19 cellular contexts compared by ENCODE assay signal in the genomic region with DNA sequence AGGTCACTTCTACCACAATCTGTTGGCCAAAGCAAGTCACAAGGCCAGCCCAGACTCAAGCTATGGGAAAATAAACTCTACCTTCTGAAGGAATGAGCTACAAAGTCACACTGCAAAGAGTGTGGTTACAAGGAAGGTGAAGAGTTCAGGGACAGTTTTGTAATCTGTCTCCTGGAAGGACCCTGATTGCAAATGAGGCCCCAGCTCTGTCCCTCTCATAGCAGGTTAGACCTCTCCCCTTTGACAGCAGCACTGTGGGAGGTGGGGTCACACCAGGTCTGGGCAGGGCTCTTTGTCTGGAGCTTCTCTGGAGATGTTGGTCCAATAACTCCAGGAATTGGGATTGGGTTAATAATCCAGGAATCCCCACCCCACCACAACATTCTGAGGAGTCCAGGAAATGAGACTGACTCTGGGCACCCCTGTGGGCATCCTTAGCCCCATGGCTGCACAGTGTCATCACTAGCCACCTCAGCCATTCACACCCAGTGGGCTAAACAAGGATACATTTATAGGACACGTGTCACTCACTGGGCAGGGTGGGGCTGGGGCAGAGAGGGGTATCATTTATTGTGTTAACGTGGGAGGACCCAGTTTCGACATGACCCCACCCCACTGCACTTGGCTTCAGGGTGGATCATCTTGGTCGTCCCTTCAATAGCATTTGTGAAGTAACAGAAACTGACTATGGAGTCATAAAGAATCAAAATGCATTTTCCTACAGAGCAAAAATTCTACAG. TPM values are rescaled to one million over a fixed set of nuclear protein-coding genes. Genes with fewer than 3 reads are reported as not detected.
DNase-seq lines count a peak whose midpoint lies in the region; ATAC-seq and TF ChIP-seq lines count a peak whose summit lies in the region.
"Had no signal": no experiment of that assay in that cellular context is flagged by ENCODE, and none has a peak within 500 bp of the region (broad histone marks: within the 10 kb centered on the region; RNA-seq: fewer than 3 reads in every experiment).

No MANE protein-coding gene starts in this region.

- DNase-seq in T-helper 2 cell treated with Interferon-gamma antibody and Interleukin-4, amounts not matched to agents 5 μg/mL and 100 μg/mL, for 36 hours (ENCODE audit: low spot score): no peak
- DNase-seq in T-helper 2 cell: no peak
- DNase-seq in IMR-90: no peak
- no peak for DNase-seq in activated T-helper 1 cell treated with anti-CD3 and anti-CD28 coated beads, Interleukin-12 subunit alpha, Interleukin-12 subunit beta, Interleukin-2, Interleukin-4 antibody, amounts not matched to agents 30 ng/mL and 10 ng/mL and 1 ng/mL, durations not matched to agents 14 hours and 24 hours and 36 hours (ENCODE audit: low spot score)
- no peak for DNase-seq in naive thymus-derived CD4-positive, alpha-beta T cell
- DNase-seq in endothelial cell (ENCODE audit: low spot score): no peak
- DNase-seq in suprapubic skin (ENCODE audit: low spot score in 2 of 2): no peak
- no peak for DNase-seq in anterior cingulate cortex (lab: John Stamatoyannopoulos, UW)
- DNase-seq: activated effector memory CD4-positive, alpha-beta T cell treated with Interleukin-2 at 50 U/mL for 16 hours; dorsolateral prefrontal cortex; EL; heart right ventricle; ovary; RPMI8226; stimulated activated CD4-positive, alpha-beta T cell treated with anti-CD3 and anti-CD28 coated beads, Interleukin-4, amount 100 ng/mL, for 24 hours had no signal

- H4K20me1 ChIP-seq in IMR-90 (ENCODE audit: insufficient read depth, low read length): no peaks in the 10 kb centered on the region; the same call in 1 of the 2 replicates

- peak overlapping the region; percentile 80 for H3K27ac Mint-ChIP-seq in T-helper 2 cell treated with Interferon-gamma antibody and Interleukin-4, amounts not matched to agents 5 μg/mL and 100 μg/mL, for 36 hours
- H3K27ac Mint-ChIP-seq in activated T-helper 1 cell treated with anti-CD3 and anti-CD28 coated beads, Interleukin-12 subunit alpha, Interleukin-12 subunit beta, Interleukin-2, Interleukin-4 antibody, amounts not matched to agents 30 ng/mL and 10 ng/mL and 1 ng/mL, durations not matched to agents 14 hours and 24 hours and 36 hours: peak overlapping the region; percentile 61
- H3K27ac Mint-ChIP-seq in naive thymus-derived CD4-positive, alpha-beta T cell: peak overlapping the region; percentile 81 to 99 (median 98)
- no peak overlapping the region for H3K27ac Mint-ChIP-seq in endothelial cell (ENCODE audit: unreplicated experiment)
- H3K27ac Mint-ChIP-seq: brain had no signal

- H3K4me3 Mint-ChIP-seq in T-helper 2 cell treated with Interferon-gamma antibody and Interleukin-4, amounts not matched to agents 5 μg/mL and 100 μg/mL, for 36 hours: peak overlapping the region; percentile 70
- peak overlapping the region; percentile 52 for H3K4me3 Mint-ChIP-seq in activated T-helper 1 cell treated with anti-CD3 and anti-CD28 coated beads, Interleukin-12 subunit alpha, Interleukin-12 subunit beta, Interleukin-2, Interleukin-4 antibody, amounts not matched to agents 30 ng/mL and 10 ng/mL and 1 ng/mL, durations not matched to agents 14 hours and 24 hours and 36 hours
- H3K4me3 Mint-ChIP-seq in naive thymus-derived CD4-positive, alpha-beta T cell: peak overlapping the region; percentile 50 to 90 (median 78)
- no peak overlapping the region for H3K4me3 Mint-ChIP-seq in endothelial cell (ENCODE audit: unreplicated experiment)
- H3K4me3 Mint-ChIP-seq: brain had no signal

- H2BK5ac ChIP-seq in IMR-90 (ENCODE audit: low read depth, low read length, poor library complexity, severe bottlenecking): no peak overlapping the region

- POLR2A ChIA-PET in IMR-90 (lab: Charles Lee; ENCODE audit: unreplicated experiment): no interaction called here
- POLR2A ChIA-PET in naive thymus-derived CD4-positive, alpha-beta T cell (lab: Charles Lee): interaction anchor here (1.2 to 26.0 kb wide), 6 partner anchors 8 to 49 kb away, joined by 3 to 863 read pairs (median 12); a partner anchor contains a TSS

- H3K27me3 ChIP-seq in IMR-90 (ENCODE audit: control insufficient read depth, insufficient read depth, low read length) (peaks cover 7% of the 10 kb centered on the region), suprapubic skin (no peaks in the 10 kb centered on the region)
- H3K27me3 ChIP-seq in naive thymus-derived CD4-positive, alpha-beta T cell (ENCODE audit: control insufficient read depth in 2 of 2, insufficient read depth in 2 of 2, low read length in 2 of 2): no peaks in the 10 kb centered on the region
- H3K27me3 ChIP-seq: dorsolateral prefrontal cortex, heart right ventricle, ovary, tibial nerve had no signal

- H3K14ac ChIP-seq in IMR-90 (replicated peaks; ENCODE audit: low read depth, low read length): no peak overlapping the region

- no peaks in the 10 kb centered on the region for H3K79me1 ChIP-seq in IMR-90 (ENCODE audit: low read depth in 1 of 2, low read length in 2 of 2)

- TF ChIP-seq EP300 in suprapubic skin (IDR thresholded peaks at IDR 0.05): no peak

- in situ Hi-C loops in IMR-90 (cut with MboI; ENCODE audit: low sequenced_read_pairs): no loop called here

- H2BK120ac ChIP-seq in IMR-90 (ENCODE audit: low read depth, low read length): no peak overlapping the region

- TF ChIP-seq CTCF in IMR-90 (conservative IDR thresholded peaks at IDR 0.05; ENCODE audit: low read depth, low read length) (no peak), endothelial cell (IDR thresholded peaks at IDR 0.05; ENCODE audit: unreplicated experiment) (no peak), suprapubic skin (IDR thresholded peaks at IDR 0.05) (no peak)

- H3K9me3 ChIP-seq in IMR-90 (ENCODE audit: control insufficient read depth, insufficient read depth, low read length) (peaks cover 2% of the 10 kb centered on the region; the same call in 1 of the 2 replicates), suprapubic skin (no peaks in the 10 kb centered on the region)
- H3K9me3 ChIP-seq in naive thymus-derived CD4-positive, alpha-beta T cell (ENCODE audit: control insufficient read depth in 2 of 3, low read length in 3 of 3): no peaks in the 10 kb centered on the region
- H3K9me3 ChIP-seq: ovary had no signal

- peaks cover 2% of the 10 kb centered on the region; the same call in 1 of the 2 replicates for H3K4me1 ChIP-seq in IMR-90 (ENCODE audit: control insufficient read depth, insufficient read depth, low read length)
- peaks cover 87 to 97% of the 10 kb centered on the region in 2 donors for H3K4me1 ChIP-seq in naive thymus-derived CD4-positive, alpha-beta T cell (ENCODE audit: control insufficient read depth in 2 of 2, insufficient read depth in 2 of 2, low read length in 2 of 2)
- peaks cover 68% of the 10 kb centered on the region for H3K4me1 ChIP-seq in suprapubic skin

- intact Hi-C loops in IMR-90 (cut with micrococcal nuclease): no loop called here
- intact Hi-C loops in activated T-helper 1 cell treated with anti-CD3 and anti-CD28 coated beads, Interleukin-12 subunit alpha, Interleukin-12 subunit beta, Interleukin-2, Interleukin-4 antibody, amounts not matched to agents 30 ng/mL and 10 ng/mL and 1 ng/mL, durations not matched to agents 14 hours and 24 hours and 36 hours (cut with micrococcal nuclease): no loop called here
- intact Hi-C loops in naive thymus-derived CD4-positive, alpha-beta T cell (cut with micrococcal nuclease): loop anchor here in 1 of 2 donors (10.0 kb wide), 1 partner anchor 552 kb away; no protein-coding TSS in a partner anchor

- H4K91ac ChIP-seq in IMR-90 (ENCODE audit: insufficient read depth, low read depth, low read length): no peak overlapping the region

- no peak overlapping the region for H3K56ac ChIP-seq in IMR-90 (ENCODE audit: extremely low read depth, insufficient read depth, low read length)

- no peaks in the 10 kb centered on the region for H3K27me3 Mint-ChIP-seq in T-helper 2 cell treated with Interferon-gamma antibody and Interleukin-4, amounts not matched to agents 5 μg/mL and 100 μg/mL, for 36 hours (ENCODE audit: low read depth)
- no peaks in the 10 kb centered on the region for H3K27me3 Mint-ChIP-seq in activated T-helper 1 cell treated with anti-CD3 and anti-CD28 coated beads, Interleukin-12 subunit alpha, Interleukin-12 subunit beta, Interleukin-2, Interleukin-4 antibody, amounts not matched to agents 30 ng/mL and 10 ng/mL and 1 ng/mL, durations not matched to agents 14 hours and 24 hours and 36 hours (ENCODE audit: insufficient read depth)
- H3K27me3 Mint-ChIP-seq in naive thymus-derived CD4-positive, alpha-beta T cell: no peaks in the 10 kb centered on the region
- peaks cover 10% of the 10 kb centered on the region for H3K27me3 Mint-ChIP-seq in endothelial cell (ENCODE audit: unreplicated experiment)
- H3K27me3 Mint-ChIP-seq: brain had no signal

- H2AFZ ChIP-seq in IMR-90 (replicated peaks; ENCODE audit: low read length, poor library complexity): no peak overlapping the region

- ATAC-seq in IMR-90 (ENCODE audit: low read depth): no peak
- no peak for ATAC-seq in naive thymus-derived CD4-positive, alpha-beta T cell
- ATAC-seq: heart right ventricle had no signal

- H4K5ac ChIP-seq in IMR-90 (ENCODE audit: low read depth, low read length): no peak overlapping the region

- dilution Hi-C loops in IMR-90 (cut with HindIII; ENCODE audit: low sequenced_read_pairs, unreplicated experiment): no loop called here

- H3K27ac ChIP-seq in IMR-90 (ENCODE audit: insufficient read depth, low read length) (no peak overlapping the region), suprapubic skin (no peak overlapping the region)
- H3K27ac ChIP-seq in naive thymus-derived CD4-positive, alpha-beta T cell (ENCODE audit: low read depth, low read length): peak overlapping the region; percentile 74
- H3K27ac ChIP-seq: dorsolateral prefrontal cortex, ovary had no signal

- H3K23ac ChIP-seq in IMR-90 (ENCODE audit: low read depth, low read length): no peak overlapping the region

- peaks cover 85% of the 10 kb centered on the region for H3K4me1 Mint-ChIP-seq in T-helper 2 cell treated with Interferon-gamma antibody and Interleukin-4, amounts not matched to agents 5 μg/mL and 100 μg/mL, for 36 hours (ENCODE audit: low read depth)
- H3K4me1 Mint-ChIP-seq in activated T-helper 1 cell treated with anti-CD3 and anti-CD28 coated beads, Interleukin-12 subunit alpha, Interleukin-12 subunit beta, Interleukin-2, Interleukin-4 antibody, amounts not matched to agents 30 ng/mL and 10 ng/mL and 1 ng/mL, durations not matched to agents 14 hours and 24 hours and 36 hours (ENCODE audit: low read depth): peaks cover 97% of the 10 kb centered on the region
- peaks cover 79 to 100% (median 97%) of the 10 kb centered on the region in 7 donors for H3K4me1 Mint-ChIP-seq in naive thymus-derived CD4-positive, alpha-beta T cell
- peaks cover 23% of the 10 kb centered on the region for H3K4me1 Mint-ChIP-seq in endothelial cell (ENCODE audit: unreplicated experiment)

- CTCF ChIA-PET in IMR-90 (lab: Yijun Ruan, JAX): no interaction called here
- CTCF ChIA-PET in naive thymus-derived CD4-positive, alpha-beta T cell (lab: Charles Lee): interaction anchor here (0.8 to 3.5 kb wide), 10 partner anchors 8 to 46 kb away, joined by 3 to 13 read pairs (median 4); no protein-coding TSS in a partner anchor

- WGBS in IMR-90 (ENCODE audit: extremely low coverage in 2 of 2, insufficient read length in 1 of 2), 2 experiments: no CpG with 5 or more reads among the region's 4 CpGs
- WGBS in suprapubic skin: 69% methylated on average over 4 of the region's 4 CpGs

- H3K4me3 ChIP-seq in IMR-90 (ENCODE audit: insufficient read depth, low read depth, low read length) (no peak overlapping the region), suprapubic skin (no peak overlapping the region)
- peak overlapping the region; percentile 55 for H3K4me3 ChIP-seq in naive thymus-derived CD4-positive, alpha-beta T cell (ENCODE audit: low read length)
- H3K4me3 ChIP-seq: dorsolateral prefrontal cortex, heart right ventricle, ovary, tibial nerve had no signal

- no peak overlapping the region for H3K18ac ChIP-seq in IMR-90 (ENCODE audit: low read depth, low read length)

- H2BK15ac ChIP-seq in IMR-90 (ENCODE audit: low read depth, low read length): no peak overlapping the region

- H3K9me1 ChIP-seq in IMR-90 (ENCODE audit: insufficient read depth, low read length): no peaks in the 10 kb centered on the region

- H3K4me2 ChIP-seq in IMR-90 (ENCODE audit: low read depth, low read length): no peak overlapping the region

- H2AK5ac ChIP-seq in IMR-90 (ENCODE audit: low read depth, low read length): no peak overlapping the region

- peak overlapping the region; percentile 55 for H2AK9ac ChIP-seq in IMR-90 (replicated peaks; ENCODE audit: low read depth, low read length, poor library complexity)

- no peak overlapping the region for H2BK20ac ChIP-seq in IMR-90 (ENCODE audit: low read depth, low read length)

- TF ChIP-seq POLR2A in IMR-90 (IDR thresholded peaks at IDR 0.05; ENCODE audit: low read depth, low read length) (no peak), suprapubic skin (IDR thresholded peaks at IDR 0.05) (no peak)

- peaks cover 29% of the 10 kb centered on the region for H3K36me3 Mint-ChIP-seq in T-helper 2 cell treated with Interferon-gamma antibody and Interleukin-4, amounts not matched to agents 5 μg/mL and 100 μg/mL, for 36 hours (ENCODE audit: low read depth)
- H3K36me3 Mint-ChIP-seq in activated T-helper 1 cell treated with anti-CD3 and anti-CD28 coated beads, Interleukin-12 subunit alpha, Interleukin-12 subunit beta, Interleukin-2, Interleukin-4 antibody, amounts not matched to agents 30 ng/mL and 10 ng/mL and 1 ng/mL, durations not matched to agents 14 hours and 24 hours and 36 hours (ENCODE audit: low read depth): peaks cover 19% of the 10 kb centered on the region
- H3K36me3 Mint-ChIP-seq in naive thymus-derived CD4-positive, alpha-beta T cell: peaks cover 0 to 35% (median 0%) of the 10 kb centered on the region in 5 donors
- H3K36me3 Mint-ChIP-seq in endothelial cell (ENCODE audit: low read depth, unreplicated experiment): peaks cover 3% of the 10 kb centered on the region

- TF ChIP-seq RAD21 in IMR-90 (IDR thresholded peaks at IDR 0.05; ENCODE audit: low read length): no peak

- H4K8ac ChIP-seq in IMR-90 (ENCODE audit: low read depth in 2 of 2, low read length in 2 of 2): no peak overlapping the region

- no TSS peak for BruUV-seq in IMR-90 (replicated peaks; lab: Mats Ljungman, UMichigan)

- H3K9me3 Mint-ChIP-seq in T-helper 2 cell treated with Interferon-gamma antibody and Interleukin-4, amounts not matched to agents 5 μg/mL and 100 μg/mL, for 36 hours: peaks cover 10% of the 10 kb centered on the region
- H3K9me3 Mint-ChIP-seq in activated T-helper 1 cell treated with anti-CD3 and anti-CD28 coated beads, Interleukin-12 subunit alpha, Interleukin-12 subunit beta, Interleukin-2, Interleukin-4 antibody, amounts not matched to agents 30 ng/mL and 10 ng/mL and 1 ng/mL, durations not matched to agents 14 hours and 24 hours and 36 hours: peaks cover 10% of the 10 kb centered on the region
- peaks cover 0 to 2% (median 0%) of the 10 kb centered on the region in 11 donors for H3K9me3 Mint-ChIP-seq in naive thymus-derived CD4-positive, alpha-beta T cell
- no peaks in the 10 kb centered on the region for H3K9me3 Mint-ChIP-seq in endothelial cell (ENCODE audit: unreplicated experiment)

- no peaks in the 10 kb centered on the region for H3K36me3 ChIP-seq in IMR-90 (ENCODE audit: control insufficient read depth, insufficient read depth, low read length)
- no peaks in the 10 kb centered on the region for H3K36me3 ChIP-seq in naive thymus-derived CD4-positive, alpha-beta T cell (ENCODE audit: control insufficient read depth in 2 of 3, insufficient read depth in 3 of 3, low read length in 3 of 3)
- no peaks in the 10 kb centered on the region for H3K36me3 ChIP-seq in suprapubic skin
- H3K36me3 ChIP-seq: ovary had no signal

- no peak overlapping the region for H3K4ac ChIP-seq in IMR-90 (ENCODE audit: low read depth, low read length)

- no peak overlapping the region for H3K9ac ChIP-seq in IMR-90 (ENCODE audit: low read depth, low read length)

RNA-seq across cellular contexts. Expression of a gene that starts 23.7 kb away (rescaled TPM):
- total RNA-seq in IMR-90 (2012; rRNA removed) (under 0.01 TPM in 1 of 2 replicates, not detected in the other), endothelial cell (ENCODE audit: unreplicated experiment) (0.15 TPM), suprapubic skin (under 1 TPM in 2 of 4 donors, not detected in 2; 0.17 to 0.48 TPM)
- not detected in 2 replicates for polyA plus RNA-seq in IMR-90 (2012; rRNA removed)
- not detected in 2 replicates for polyA plus RNA-seq in IMR-90 (2012; cell fraction: cytosol; rRNA removed)
- polyA plus RNA-seq in IMR-90 (2012; cell fraction: nucleus; rRNA removed; ENCODE audit: low replicate concordance): not detected in 2 replicates
- 0.18 and 0.32 TPM in 2 replicates for total RNA-seq in activated T-helper 1 cell treated with anti-CD3 and anti-CD28 coated beads, Interleukin-12 subunit alpha, Interleukin-12 subunit beta, Interleukin-2, Interleukin-4 antibody, amounts not matched to agents 30 ng/mL and 10 ng/mL and 1 ng/mL, durations not matched to agents 14 hours and 24 hours and 36 hours
- total RNA-seq in naive thymus-derived CD4-positive, alpha-beta T cell: 1 to 10 TPM in 1 of 5 experiments, under 1 TPM in 4; 0.13 to 1.0 (median 0.19) TPM
- polyA plus RNA-seq in naive thymus-derived CD4-positive, alpha-beta T cell: not detected
- total RNA-seq: HT1080, MCF 10A had no signal

RNA-seq across cellular contexts. Expression of a gene that starts 30.1 kb away (rescaled TPM):
- total RNA-seq in IMR-90 (2012; rRNA removed): 5.0 and 5.3 TPM in 2 replicates
- 23.8 and 25.1 TPM in 2 replicates for polyA plus RNA-seq in IMR-90 (2012; rRNA removed)
- 17.6 and 24.1 TPM in 2 replicates for polyA plus RNA-seq in IMR-90 (2012; cell fraction: cytosol; rRNA removed)
- 10.6 and 25.6 TPM in 2 replicates for polyA plus RNA-seq in IMR-90 (2012; cell fraction: nucleus; rRNA removed; ENCODE audit: low replicate concordance)
- 114 and 115 TPM in 2 replicates for total RNA-seq in activated T-helper 1 cell treated with anti-CD3 and anti-CD28 coated beads, Interleukin-12 subunit alpha, Interleukin-12 subunit beta, Interleukin-2, Interleukin-4 antibody, amounts not matched to agents 30 ng/mL and 10 ng/mL and 1 ng/mL, durations not matched to agents 14 hours and 24 hours and 36 hours
- 100 to 1,000 TPM in 3 of 5 experiments, 10 to 100 TPM in 2; 91.1 to 271 (median 101) TPM for total RNA-seq in naive thymus-derived CD4-positive, alpha-beta T cell
- polyA plus RNA-seq in naive thymus-derived CD4-positive, alpha-beta T cell: 100 to 1,000 TPM; 220 to 300 TPM
- 86.1 TPM for total RNA-seq in endothelial cell (ENCODE audit: unreplicated experiment)
- 10 to 100 TPM; 16.3 to 50.7 (median 33.6) TPM for total RNA-seq in suprapubic skin
